1 cellular context compared by ENCODE assay signal in genomic region chr20:10219993-10220750, GRCh38.
TF ChIP-seq lines count a peak whose summit lies in the region.

No MANE protein-coding gene starts in this region.

TF ChIP-seq in HepG2, 621 proteins besides CTCF, POLR2A, EP300 and RAD21:
- TF ChIP-seq PRDM4 (CRISPR knock-in tag; IDR thresholded peaks at IDR 0.05; ENCODE audit: borderline replicate concordance) (no peak), ZEB1 (IDR thresholded peaks at IDR 0.05; ENCODE audit: insufficient replicate concordance, low read depth) (no peak), MAFK (conservative IDR thresholded peaks at IDR 0.05 in 1 of 2, IDR thresholded peaks at IDR 0.05 in 1 of 2; ENCODE audit: low read length in 2 of 2) (peak; percentile 54 to 84), MAFF (IDR thresholded peaks at IDR 0.05; ENCODE audit: low read depth, low read length) (peak; percentile 61)
TF ChIP-seq in HepG2: peak in this region for 2.
